16 cellular contexts compared by ENCODE assay signal in the genomic region with DNA sequence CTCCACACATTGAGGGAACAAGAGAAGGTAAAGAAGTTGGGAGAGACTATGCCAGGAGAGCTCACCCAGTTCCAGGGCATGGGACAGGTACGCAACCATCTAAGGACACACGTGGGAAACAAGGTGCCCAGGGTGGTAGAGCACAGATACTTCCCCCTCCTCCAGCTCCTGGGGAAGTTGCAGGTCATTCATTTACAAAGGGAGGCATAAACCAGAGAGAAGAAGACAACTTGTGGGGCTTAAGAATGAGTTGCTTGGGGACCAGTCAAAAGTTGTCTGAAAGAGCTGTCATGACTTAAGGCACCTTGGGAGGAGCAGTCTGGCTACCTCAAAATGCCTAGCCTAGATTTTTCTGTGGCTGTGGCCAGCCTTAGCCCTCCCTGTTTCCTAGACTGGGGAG.
DNase-seq lines count a peak whose midpoint lies in the region; ATAC-seq and TF ChIP-seq lines count a peak whose summit lies in the region.
"Had no signal": no experiment of that assay in that cellular context is flagged by ENCODE, and none has a peak within 500 bp of the region (broad histone marks: within the 10 kb centered on the region; RNA-seq: fewer than 3 reads in every experiment).

No MANE protein-coding gene starts in this region.

- H3K9me3 ChIP-seq in body of pancreas (no peaks in the 10 kb centered on the region), gastroesophageal sphincter (no peaks in the 10 kb centered on the region), T-helper 17 cell (ENCODE audit: control insufficient read depth, low read length, poor library complexity, severe bottlenecking) (no peaks in the 10 kb centered on the region)
- H3K9me3 ChIP-seq in CD8-positive, alpha-beta memory T cell (ENCODE audit: low read length) = no peaks in the 10 kb centered on the region
- H3K9me3 ChIP-seq: BE2C had no signal

- H3K27me3 Mint-ChIP-seq in HFFc6 (ENCODE audit: insufficient read depth) (no peaks in the 10 kb centered on the region; the same call in 1 of the 2 replicates), nephron (ENCODE audit: low read depth) (no peaks in the 10 kb centered on the region), T-helper 17 cell (no peaks in the 10 kb centered on the region)
- H3K27me3 Mint-ChIP-seq in CD8-positive, alpha-beta memory T cell = peaks cover 0 to 5% of the 10 kb centered on the region in 2 donors

- TF ChIP-seq POLR2A in body of pancreas (IDR thresholded peaks at IDR 0.05) (no peak), gastroesophageal sphincter (IDR thresholded peaks at IDR 0.05) (no peak)

- H3K4me3 ChIP-seq in body of pancreas (no peak overlapping the region), gastroesophageal sphincter (no peak overlapping the region)
- no peak overlapping the region for H3K4me3 ChIP-seq in CD8-positive, alpha-beta memory T cell (ENCODE audit: low read length)

- H3K27ac Mint-ChIP-seq in HFFc6 (peak overlapping the region; percentile 89), nephron (peak overlapping the region in 2 of 3 experiments; percentile 10 to 46), T-helper 17 cell (no peak overlapping the region)
- peak overlapping the region in 2 of 8 donors; percentile 49 to 52 for H3K27ac Mint-ChIP-seq in CD8-positive, alpha-beta memory T cell

- no peak overlapping the region for H3K4me3 Mint-ChIP-seq in HFFc6
- H3K4me3 Mint-ChIP-seq in nephron = no peak overlapping the region
- H3K4me3 Mint-ChIP-seq in T-helper 17 cell = no peak overlapping the region
- H3K4me3 Mint-ChIP-seq in CD8-positive, alpha-beta memory T cell = no peak overlapping the region
- H3K4me3 Mint-ChIP-seq: CD4-positive, alpha-beta memory T cell had no signal

- H3K4me1 ChIP-seq in body of pancreas (peaks cover 20% of the 10 kb centered on the region), gastroesophageal sphincter (peaks cover 0 to 26% (median 11%) of the 10 kb centered on the region in 3 donors)
- no peaks in the 10 kb centered on the region for H3K4me1 ChIP-seq in CD8-positive, alpha-beta memory T cell (ENCODE audit: insufficient read depth, low read length)

- ATAC-seq in body of pancreas (peak; percentile 34), gastroesophageal sphincter (no peak), T-helper 17 cell (no peak)

- intact Hi-C loops in body of pancreas (cut with DNase I) = no loop called here

- H3K27ac ChIP-seq in body of pancreas = peak overlapping the region in 3 of 4 donors; percentile 48 to 80 (median 56)
- no peak overlapping the region for H3K27ac ChIP-seq in gastroesophageal sphincter
- no peak overlapping the region for H3K27ac ChIP-seq in CD8-positive, alpha-beta memory T cell (ENCODE audit: low read depth, low read length)
- H3K27ac ChIP-seq: HL-60 had no signal

- peaks cover 95% of the 10 kb centered on the region for H3K4me1 Mint-ChIP-seq in HFFc6 (ENCODE audit: low read depth)
- peaks cover 36% of the 10 kb centered on the region for H3K4me1 Mint-ChIP-seq in nephron
- H3K4me1 Mint-ChIP-seq in T-helper 17 cell = peaks cover 8% of the 10 kb centered on the region
- H3K4me1 Mint-ChIP-seq in CD8-positive, alpha-beta memory T cell = no peaks in the 10 kb centered on the region

- DNase-seq in HFFc6 (no peak), body of pancreas (no peak), T-helper 17 cell (no peak), NCI-H2227 treated with DMSO at 0.1 percent for 48 hours (lab: John Stamatoyannopoulos, UW) (no peak)
- no peak for DNase-seq in CD8-positive, alpha-beta memory T cell
- DNase-seq: BE2C; CD4-positive, alpha-beta memory T cell; NCI-H187 treated with DMSO at 0.1 percent for 48 hours; NCI-H446; NCI-H748 treated with DMSO at 0.1 percent for 48 hours; OCI-M1; RPMI8226; SIG-M5 had no signal

- H3K9me3 Mint-ChIP-seq in HFFc6 = no peaks in the 10 kb centered on the region
- no peaks in the 10 kb centered on the region for H3K9me3 Mint-ChIP-seq in nephron
- no peaks in the 10 kb centered on the region for H3K9me3 Mint-ChIP-seq in CD8-positive, alpha-beta memory T cell

- POLR2A ChIA-PET in CD8-positive, alpha-beta memory T cell (lab: Charles Lee) = no interaction called here

- TF ChIP-seq EP300 in gastroesophageal sphincter (IDR thresholded peaks at IDR 0.05) = no peak

- TF ChIP-seq CTCF in HFFc6 (IDR thresholded peaks at IDR 0.05) (no peak), body of pancreas (IDR thresholded peaks at IDR 0.05) (no peak), nephron (IDR thresholded peaks at IDR 0.05; ENCODE audit: unreplicated experiment in 3 of 3) (no peak), gastroesophageal sphincter (IDR thresholded peaks at IDR 0.05) (no peak)

- no peaks in the 10 kb centered on the region for H3K27me3 ChIP-seq in body of pancreas
- no peaks in the 10 kb centered on the region for H3K27me3 ChIP-seq in gastroesophageal sphincter
- H3K27me3 ChIP-seq in CD8-positive, alpha-beta memory T cell (ENCODE audit: insufficient read depth, low read length, poor library complexity, severe bottlenecking) = no peaks in the 10 kb centered on the region
- H3K27me3 ChIP-seq: BE2C had no signal

- WGBS in body of pancreas, 2 donors = 38 to 57% methylated on average over 2 of the region's 2 CpGs
- 78 to 94% methylated on average over 2 of the region's 2 CpGs for WGBS in gastroesophageal sphincter (ENCODE audit: low coverage in 1 of 2), 2 donors

- CTCF ChIA-PET in CD8-positive, alpha-beta memory T cell (lab: Charles Lee) = no interaction called here

- peaks cover 6% of the 10 kb centered on the region; the same call in 1 of the 2 replicates for H3K36me3 Mint-ChIP-seq in HFFc6 (ENCODE audit: low read depth)
- peaks cover 16% of the 10 kb centered on the region for H3K36me3 Mint-ChIP-seq in nephron (ENCODE audit: low read depth)
- H3K36me3 Mint-ChIP-seq in T-helper 17 cell (ENCODE audit: low read depth) = peaks cover 5% of the 10 kb centered on the region
- H3K36me3 Mint-ChIP-seq in CD8-positive, alpha-beta memory T cell = peaks cover 0 to 12% (median 2%) of the 10 kb centered on the region in 3 donors

- H3K36me3 ChIP-seq in body of pancreas (replicated peaks in 1 of 2; ENCODE audit: insufficient read depth in 1 of 2, low read depth in 2 of 2) (no peaks in the 10 kb centered on the region), gastroesophageal sphincter (peaks cover 0 to 7% of the 10 kb centered on the region in 2 donors)
- H3K36me3 ChIP-seq in CD8-positive, alpha-beta memory T cell (ENCODE audit: insufficient read depth, low read length) = no peaks in the 10 kb centered on the region
- H3K36me3 ChIP-seq: BE2C had no signal

Comparison
In these comparisons a context has a peak if more than half of its experiments do, and no peak if none do; other contexts are left out.
1. H3K27ac ChIP-seq: peak in body of pancreas (3 of 4); none in gastroesophageal sphincter (0 of 4) and CD8-positive, alpha-beta memory T cell (single experiment).